Comparison of ENCODE assay signal across 19 cellular contexts in the genomic region with DNA sequence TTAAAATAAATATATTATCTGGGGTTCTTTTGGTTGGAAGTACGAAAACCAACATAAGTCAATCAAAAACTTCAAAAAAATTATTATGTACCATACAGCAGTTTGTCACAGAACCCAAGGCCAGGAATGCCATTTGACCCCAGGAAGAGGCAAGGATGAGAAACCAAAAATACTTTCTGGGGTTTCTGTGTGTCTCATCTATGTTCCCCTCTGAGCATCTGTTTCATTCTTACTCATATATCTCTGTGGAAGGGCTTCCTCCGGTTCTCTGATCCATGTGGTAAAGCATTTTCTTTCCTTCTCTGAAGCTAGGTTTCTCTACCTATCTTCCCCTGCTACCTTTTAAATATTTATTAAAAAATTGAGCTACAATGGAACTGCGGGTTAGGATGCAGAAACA. TPM values are rescaled to one million over a fixed set of nuclear protein-coding genes. Genes with fewer than 3 reads are reported as not detected.
"Had no signal": no experiment of that assay in that cellular context is flagged by ENCODE, and none has a peak within 500 bp of the region (broad histone marks: within the 10 kb centered on the region; RNA-seq: fewer than 3 reads in every experiment).

No MANE protein-coding gene starts in this region.

- DNase-seq: activated CD4-positive, alpha-beta T cell treated with anti-CD3 and anti-CD28 coated beads, Interleukin-2, amount 10 ng/mL, durations not matched to agents 24 days and 14 days; activated naive CD4-positive, alpha-beta T cell treated with anti-CD3 and anti-CD28 coated beads, Interleukin-2, amount 50 U/mL, for 16 hours; caudate nucleus; effector CD8-positive, alpha-beta T cell; heart left ventricle; nucleus accumbens; psoas muscle; right lobe of liver; spleen; stimulated activated CD4-positive, alpha-beta T cell treated with anti-CD3 and anti-CD28 coated beads, Interleukin-1b, Interleukin-23, amount 100 ng/mL, for 48 hours; stimulated activated naive CD4-positive, alpha-beta T cell treated with Interleukin-2 at 50 U/mL for 16 hours; trophoblast cell had no signal

- ATAC-seq: heart left ventricle; natural killer cell treated with Interleukin-12 subunit alpha and Interleukin-12 subunit beta and Interleukin-15 and Interleukin-18, amount 100 ng/mL, for 72 hours; psoas muscle; right lobe of liver; WTC11 had no signal

- H3K9me3 Mint-ChIP-seq: activated CD4-positive, alpha-beta T cell treated with anti-CD3 and anti-CD28 coated beads, Interleukin-2, amount 10 ng/mL, durations not matched to agents 24 days and 14 days; natural killer cell treated with Interleukin-12 subunit alpha and Interleukin-12 subunit beta and Interleukin-15 and Interleukin-18, amount 100 ng/mL, for 72 hours; WTC11 had no signal

- H3K4me3 Mint-ChIP-seq: activated CD4-positive, alpha-beta T cell treated with anti-CD3 and anti-CD28 coated beads, Interleukin-2, amount 10 ng/mL, durations not matched to agents 24 days and 14 days; natural killer cell treated with Interleukin-12 subunit alpha and Interleukin-12 subunit beta and Interleukin-15 and Interleukin-18, amount 100 ng/mL, for 72 hours; WTC11 had no signal

- H3K36me3 Mint-ChIP-seq: natural killer cell treated with Interleukin-12 subunit alpha and Interleukin-12 subunit beta and Interleukin-15 and Interleukin-18, amount 100 ng/mL, for 72 hours; WTC11 had no signal

- H3K27ac Mint-ChIP-seq: activated CD4-positive, alpha-beta T cell treated with anti-CD3 and anti-CD28 coated beads, Interleukin-2, amount 10 ng/mL, durations not matched to agents 24 days and 14 days; natural killer cell treated with Interleukin-12 subunit alpha and Interleukin-12 subunit beta and Interleukin-15 and Interleukin-18, amount 100 ng/mL, for 72 hours; WTC11 had no signal

- H3K4me1 Mint-ChIP-seq: activated CD4-positive, alpha-beta T cell treated with anti-CD3 and anti-CD28 coated beads, Interleukin-2, amount 10 ng/mL, durations not matched to agents 24 days and 14 days; WTC11 had no signal

RNA-seq across cellular contexts. Expression of a gene that starts 9.8 kb away (rescaled TPM):
- total RNA-seq: activated CD4-positive, alpha-beta T cell treated with anti-CD3 and anti-CD28 coated beads, Interleukin-2, amount 10 ng/mL, durations not matched to agents 24 days and 14 days; activated CD8-positive, alpha-beta memory T cell treated with anti-CD3 and anti-CD28 coated beads for 36 hours; fibroblast of lung; frontal cortex; lung microvascular endothelial cell; mucosa of gallbladder; natural killer cell treated with Interleukin-12 subunit alpha and Interleukin-12 subunit beta and Interleukin-15 and Interleukin-18, amount 100 ng/mL, for 72 hours; WTC11 had no signal

RNA-seq across cellular contexts. Expression of a gene that starts 11.9 kb away (rescaled TPM):
- total RNA-seq: activated CD4-positive, alpha-beta T cell treated with anti-CD3 and anti-CD28 coated beads, Interleukin-2, amount 10 ng/mL, durations not matched to agents 24 days and 14 days; activated CD8-positive, alpha-beta memory T cell treated with anti-CD3 and anti-CD28 coated beads for 36 hours; fibroblast of lung; lung microvascular endothelial cell; mucosa of gallbladder; natural killer cell treated with Interleukin-12 subunit alpha and Interleukin-12 subunit beta and Interleukin-15 and Interleukin-18, amount 100 ng/mL, for 72 hours; WTC11 had no signal

RNA-seq across cellular contexts. Expression of a gene that starts 52.8 kb away (rescaled TPM):
- total RNA-seq: activated CD4-positive, alpha-beta T cell treated with anti-CD3 and anti-CD28 coated beads, Interleukin-2, amount 10 ng/mL, durations not matched to agents 24 days and 14 days; activated CD8-positive, alpha-beta memory T cell treated with anti-CD3 and anti-CD28 coated beads for 36 hours; fibroblast of lung; frontal cortex; heart left ventricle; lung microvascular endothelial cell; natural killer cell treated with Interleukin-12 subunit alpha and Interleukin-12 subunit beta and Interleukin-15 and Interleukin-18, amount 100 ng/mL, for 72 hours; WTC11 had no signal
